8 cellular contexts compared by ENCODE assay signal in genomic region chr12:6345319-6346071, GRCh38. TPM values are rescaled to one million over a fixed set of nuclear protein-coding genes. Genes with fewer than 3 reads are reported as not detected.
DNase-seq lines count a peak whose midpoint lies in the region; ATAC-seq and TF ChIP-seq lines count a peak whose summit lies in the region.

No MANE protein-coding gene starts in this region.

- peak overlapping the region; percentile 75 for H3K27ac Mint-ChIP-seq in activated CD8-positive, alpha-beta T cell treated with anti-CD3 and anti-CD28 coated beads for 36 hours

- intact Hi-C loops in activated CD8-positive, alpha-beta T cell treated with anti-CD3 and anti-CD28 coated beads for 36 hours (cut with micrococcal nuclease) = no loop called here

- CTCF ChIA-PET in activated CD8-positive, alpha-beta T cell treated with anti-CD3 and anti-CD28 coated beads for 36 hours (lab: Charles Lee) = interaction anchor here (0.7 to 2.7 kb wide), 10 partner anchors 10 to 195 kb away, joined by 3 to 18 read pairs (median 6); no protein-coding TSS in a partner anchor

- H3K4me1 Mint-ChIP-seq in activated CD8-positive, alpha-beta T cell treated with anti-CD3 and anti-CD28 coated beads for 36 hours (ENCODE audit: low read depth) = peaks cover 49% of the 10 kb centered on the region

- ATAC-seq in activated CD8-positive, alpha-beta T cell treated with anti-CD3 and anti-CD28 coated beads for 36 hours = peak; percentile 79
- no peak for ATAC-seq in GM19035 (IDR thresholded peaks at IDR 0.05; ENCODE audit: unreplicated experiment)

- H3K4me3 Mint-ChIP-seq in activated CD8-positive, alpha-beta T cell treated with anti-CD3 and anti-CD28 coated beads for 36 hours = no peak overlapping the region

- H3K27me3 Mint-ChIP-seq in activated CD8-positive, alpha-beta T cell treated with anti-CD3 and anti-CD28 coated beads for 36 hours = no peaks in the 10 kb centered on the region

- H3K9me3 Mint-ChIP-seq in activated CD8-positive, alpha-beta T cell treated with anti-CD3 and anti-CD28 coated beads for 36 hours = no peaks in the 10 kb centered on the region

- DNase-seq in activated effector memory CD4-positive, alpha-beta T cell treated with anti-CD3 and anti-CD28 coated beads, Interleukin-2, amount 50 U/mL, for 16 hours = peak; percentile 77
- DNase-seq in activated effector memory CD4-positive, alpha-beta T cell treated with Interleukin-2 at 50 U/mL for 16 hours = no peak
- DNase-seq in activated CD8-positive, alpha-beta T cell treated with anti-CD3 and anti-CD28 coated beads for 36 hours = peak; percentile 80
- peak; percentile 96 to 98 for DNase-seq in foreskin fibroblast
- DNase-seq in stimulated activated CD4-positive, alpha-beta T cell treated with anti-CD3 and anti-CD28 coated beads, Interleukin-2, amount 100 ng/mL, for 4 hours (ENCODE audit: low read depth) = peak; percentile 35
- no peak for DNase-seq in NCI-H146 treated with DMSO at 0.1 percent for 48 hours (lab: John Stamatoyannopoulos, UW; ENCODE audit: unreplicated experiment)
- no peak for DNase-seq in DMS 273 treated with DMSO at 0.1 percent for 48 hours (lab: John Stamatoyannopoulos, UW)

- H3K4me3 ChIP-seq in foreskin fibroblast (ENCODE audit: low read depth in 1 of 2, low read length in 2 of 2) = no peak overlapping the region

- H3K36me3 Mint-ChIP-seq in activated CD8-positive, alpha-beta T cell treated with anti-CD3 and anti-CD28 coated beads for 36 hours (ENCODE audit: low read depth) = peaks cover 3% of the 10 kb centered on the region

- POLR2A ChIA-PET in activated CD8-positive, alpha-beta T cell treated with anti-CD3 and anti-CD28 coated beads for 36 hours (lab: Charles Lee) = interaction anchor here (0.6 to 1.8 kb wide), 13 partner anchors 10 to 368 kb away, joined by 3 to 16 read pairs (median 3); partner anchors contain the start of gene SCNN1A

- no peak for TF ChIP-seq CTCF in activated CD8-positive, alpha-beta T cell treated with anti-CD3 and anti-CD28 coated beads for 36 hours (IDR thresholded peaks at IDR 0.05)
- TF ChIP-seq CTCF in foreskin fibroblast (IDR thresholded peaks at IDR 0.05; ENCODE audit: low read depth, low read length) = no peak

RNA-seq across cellular contexts. Expression of gene TNFRSF1A, which starts 3.6 kb away (rescaled TPM):
- 10 to 100 TPM; 40.6 TPM for total RNA-seq in activated CD8-positive, alpha-beta T cell treated with anti-CD3 and anti-CD28 coated beads for 36 hours

RNA-seq across cellular contexts. Expression of gene SCNN1A, which starts 29.9 kb away (rescaled TPM):
- total RNA-seq in activated CD8-positive, alpha-beta T cell treated with anti-CD3 and anti-CD28 coated beads for 36 hours = 1 to 10 TPM; 2.3 to 3.8 TPM

RNA-seq across cellular contexts. Expression of gene PLEKHG6, which starts 35.0 kb away (rescaled TPM):
- total RNA-seq in activated CD8-positive, alpha-beta T cell treated with anti-CD3 and anti-CD28 coated beads for 36 hours = not detected

RNA-seq across cellular contexts. Expression of gene LTBR, which starts 38.5 kb away (rescaled TPM):
- total RNA-seq in activated CD8-positive, alpha-beta T cell treated with anti-CD3 and anti-CD28 coated beads for 36 hours = 1 to 10 TPM; 1.5 to 1.6 TPM

Comparison
In these comparisons a context has a peak if more than half of its experiments do, and no peak if none do; other contexts are left out.
1. DNase-seq: peak in activated effector memory CD4-positive, alpha-beta T cell treated with anti-CD3 and anti-CD28 coated beads, Interleukin-2, amount 50 U/mL, for 16 hours (single experiment), activated CD8-positive, alpha-beta T cell treated with anti-CD3 and anti-CD28 coated beads for 36 hours (single experiment), foreskin fibroblast (2 of 2) and stimulated activated CD4-positive, alpha-beta T cell treated with anti-CD3 and anti-CD28 coated beads, Interleukin-2, amount 100 ng/mL, for 4 hours (single experiment); none in activated effector memory CD4-positive, alpha-beta T cell treated with Interleukin-2 at 50 U/mL for 16 hours (single experiment), NCI-H146 treated with DMSO at 0.1 percent for 48 hours (single experiment) and DMS 273 treated with DMSO at 0.1 percent for 48 hours (single experiment).